15 cellular contexts compared by ENCODE assay signal in genomic region chr16:57148481-57148880, GRCh38. TPM values are rescaled to one million over a fixed set of nuclear protein-coding genes. Genes with fewer than 3 reads are reported as not detected.
DNase-seq lines count a peak whose midpoint lies in the region; ATAC-seq and TF ChIP-seq lines count a peak whose summit lies in the region.
"Had no signal": no experiment of that assay in that cellular context is flagged by ENCODE, and none has a peak within 500 bp of the region (broad histone marks: within the 10 kb centered on the region; RNA-seq: fewer than 3 reads in every experiment).

No MANE protein-coding gene starts in this region.

- H3K36me3 Mint-ChIP-seq in endothelial cell (ENCODE audit: low read depth, unreplicated experiment): peaks cover 28% of the 10 kb centered on the region
- peaks cover 7% of the 10 kb centered on the region for H3K36me3 Mint-ChIP-seq in glutamatergic neuron (ENCODE audit: unreplicated experiment)

- intact Hi-C loops in vagina (cut with DNase I): no loop called here

- TF ChIP-seq CTCF in endothelial cell (IDR thresholded peaks at IDR 0.05; ENCODE audit: unreplicated experiment) (no peak), omental fat pad (IDR thresholded peaks at IDR 0.05) (no peak), vagina (IDR thresholded peaks at IDR 0.05) (no peak), glutamatergic neuron (IDR thresholded peaks at IDR 0.05; ENCODE audit: partially characterized antibody, unreplicated experiment) (no peak)

- H3K4me3 ChIP-seq in vagina: no peak overlapping the region
- H3K4me3 ChIP-seq: HAP-1, MG63, ovary had no signal

- no peaks in the 10 kb centered on the region for H3K27me3 Mint-ChIP-seq in stimulated activated naive CD8-positive, alpha-beta T cell treated with anti-CD3 and anti-CD28 coated beads, Interleukin-15, amount 100 ng/mL, for 72 hours
- peaks cover 21% of the 10 kb centered on the region for H3K27me3 Mint-ChIP-seq in endothelial cell (ENCODE audit: unreplicated experiment)
- peaks cover 3% of the 10 kb centered on the region for H3K27me3 Mint-ChIP-seq in glutamatergic neuron (ENCODE audit: unreplicated experiment)
- H3K27me3 Mint-ChIP-seq: activated T-cell treated with anti-CD3 and anti-CD28 coated beads, Interleukin-2, amount 50 U/mL, for 24 hours had no signal

- H3K4me1 Mint-ChIP-seq in stimulated activated naive CD8-positive, alpha-beta T cell treated with anti-CD3 and anti-CD28 coated beads, Interleukin-15, amount 100 ng/mL, for 72 hours: peaks cover 65% of the 10 kb centered on the region
- H3K4me1 Mint-ChIP-seq in endothelial cell (ENCODE audit: unreplicated experiment): peaks cover 85% of the 10 kb centered on the region
- H3K4me1 Mint-ChIP-seq in glutamatergic neuron (ENCODE audit: low read depth, unreplicated experiment): no peaks in the 10 kb centered on the region

- peaks cover 42% of the 10 kb centered on the region for H3K4me1 ChIP-seq in vagina
- H3K4me1 ChIP-seq: HAP-1 had no signal

- ATAC-seq in stimulated activated naive CD8-positive, alpha-beta T cell treated with anti-CD3 and anti-CD28 coated beads, Interleukin-15, amount 100 ng/mL, for 72 hours: no peak
- no peak for ATAC-seq in stimulated activated naive CD8-positive, alpha-beta T cell treated with anti-CD3 and anti-CD28 coated beads, Interleukin-15, Interleukin-2, amounts not matched to agents 100 U/mL and 50 U/mL, for 24 hours
- ATAC-seq in omental fat pad (ENCODE audit: low FRiP score): no peak

- H3K27ac Mint-ChIP-seq in stimulated activated naive CD8-positive, alpha-beta T cell treated with anti-CD3 and anti-CD28 coated beads, Interleukin-15, amount 100 ng/mL, for 72 hours: peak overlapping the region; percentile 0 to 30
- H3K27ac Mint-ChIP-seq in endothelial cell (ENCODE audit: unreplicated experiment) (peak overlapping the region; percentile 97), glutamatergic neuron (ENCODE audit: unreplicated experiment) (no peak overlapping the region)
- H3K27ac Mint-ChIP-seq: activated T-cell treated with anti-CD3 and anti-CD28 coated beads, Interleukin-2, amount 50 U/mL, for 24 hours had no signal

- H3K4me3 Mint-ChIP-seq in stimulated activated naive CD8-positive, alpha-beta T cell treated with anti-CD3 and anti-CD28 coated beads, Interleukin-15, amount 100 ng/mL, for 72 hours: no peak overlapping the region
- peak overlapping the region; percentile 66 for H3K4me3 Mint-ChIP-seq in endothelial cell (ENCODE audit: unreplicated experiment)
- H3K4me3 Mint-ChIP-seq in glutamatergic neuron (ENCODE audit: unreplicated experiment): no peak overlapping the region
- H3K4me3 Mint-ChIP-seq: activated T-cell treated with anti-CD3 and anti-CD28 coated beads, Interleukin-2, amount 50 U/mL, for 24 hours had no signal

- H3K9me3 ChIP-seq in vagina: no peaks in the 10 kb centered on the region
- H3K9me3 ChIP-seq: HAP-1, MG63, ovary, SK-N-SH had no signal

- no peak for TF ChIP-seq POLR2A in vagina (IDR thresholded peaks at IDR 0.05)

- H3K27me3 ChIP-seq in vagina: no peaks in the 10 kb centered on the region
- H3K27me3 ChIP-seq: MG63, ovary had no signal

- peaks cover 0 to 6% of the 10 kb centered on the region in 2 donors for H3K36me3 ChIP-seq in vagina
- H3K36me3 ChIP-seq: ovary had no signal

- H3K27ac ChIP-seq in vagina: peak overlapping the region; percentile 62
- H3K27ac ChIP-seq: ovary had no signal

- DNase-seq in stimulated activated naive CD8-positive, alpha-beta T cell treated with anti-CD3 and anti-CD28 coated beads, Interleukin-15, amount 100 ng/mL, for 72 hours: no peak
- no peak for DNase-seq in stimulated activated naive CD8-positive, alpha-beta T cell treated with anti-CD3 and anti-CD28 coated beads, Interleukin-15, Interleukin-2, amounts not matched to agents 100 U/mL and 50 U/mL, for 24 hours
- DNase-seq in endothelial cell (ENCODE audit: low spot score): no peak
- DNase-seq in omental fat pad (ENCODE audit: low spot score): peak; percentile 1
- no peak for DNase-seq in vagina (ENCODE audit: extremely low spot score in 2 of 2)
- no peak for DNase-seq in C1 segment of cervical spinal cord (lab: John Stamatoyannopoulos, UW)
- no peak for DNase-seq in GF-D8 (lab: John Stamatoyannopoulos, UW)
- no peak for DNase-seq in glutamatergic neuron
- DNase-seq: activated CD4-positive, CD25-positive, alpha-beta regulatory T cell; activated T-cell treated with anti-CD3 and anti-CD28 coated beads, Interleukin-2, amount 50 U/mL, for 24 hours; MG63; stimulated activated CD4-positive, alpha-beta T cell treated with anti-CD3 and anti-CD28 coated beads, Interleukin-1b, Interleukin-23, amount 100 ng/mL, for 48 hours had no signal

- H3K9me3 Mint-ChIP-seq in stimulated activated naive CD8-positive, alpha-beta T cell treated with anti-CD3 and anti-CD28 coated beads, Interleukin-15, amount 100 ng/mL, for 72 hours: no peaks in the 10 kb centered on the region
- H3K9me3 Mint-ChIP-seq in endothelial cell (ENCODE audit: unreplicated experiment) (no peaks in the 10 kb centered on the region), glutamatergic neuron (ENCODE audit: unreplicated experiment) (no peaks in the 10 kb centered on the region)
- H3K9me3 Mint-ChIP-seq: activated T-cell treated with anti-CD3 and anti-CD28 coated beads, Interleukin-2, amount 50 U/mL, for 24 hours had no signal

RNA-seq across cellular contexts. Expression of gene PSME3IP1, which starts 37.4 kb away (rescaled TPM):
- 84.8 TPM for total RNA-seq in endothelial cell (ENCODE audit: unreplicated experiment)
- total RNA-seq in omental fat pad: 10 to 100 TPM; 47.1 to 62.6 (median 54.5) TPM
- 70.5 TPM for total RNA-seq in vagina
- 124 TPM for total RNA-seq in glutamatergic neuron (ENCODE audit: unreplicated experiment)

RNA-seq across cellular contexts. Expression of gene RSPRY1, which starts 37.6 kb away (rescaled TPM):
- 63.0 TPM for total RNA-seq in endothelial cell (ENCODE audit: unreplicated experiment)
- total RNA-seq in omental fat pad: 10 to 100 TPM; 22.7 to 40.6 (median 28.9) TPM
- 37.6 TPM for total RNA-seq in vagina
- total RNA-seq in glutamatergic neuron (ENCODE audit: unreplicated experiment): 70.0 TPM

RNA-seq across cellular contexts. Expression of gene CPNE2, which starts 56.1 kb away (rescaled TPM):
- total RNA-seq in endothelial cell (ENCODE audit: unreplicated experiment) (145 TPM), omental fat pad (10 to 100 TPM; 28.2 to 66.0 (median 45.8) TPM), vagina (40.3 TPM), glutamatergic neuron (ENCODE audit: unreplicated experiment) (3.4 TPM)
